ENCODE assay signal across 1 cellular context in genomic region chr6:131966443-131966842, GRCh38.
TF ChIP-seq lines count a peak whose summit lies in the region.

No MANE protein-coding gene starts in this region.

TF ChIP-seq in IMR-90, 13 proteins besides CTCF, POLR2A, EP300 and RAD21:
- TF ChIP-seq ELK1 (IDR thresholded peaks at IDR 0.05; ENCODE audit: borderline replicate concordance, low read depth, low read length) (no peak), FOS (IDR thresholded peaks at IDR 0.05; ENCODE audit: low read depth, low read length) (no peak), MXI1 (IDR thresholded peaks at IDR 0.05; ENCODE audit: borderline replicate concordance, low read depth, low read length) (no peak), NFE2L2 (IDR thresholded peaks at IDR 0.05; ENCODE audit: low read depth, low read length) (no peak), CEBPB (IDR thresholded peaks at IDR 0.05; ENCODE audit: low read depth, low read length) (no peak), MAZ (IDR thresholded peaks at IDR 0.05; ENCODE audit: borderline replicate concordance, low read depth, low read length) (no peak), RCOR1 (IDR thresholded peaks at IDR 0.05; ENCODE audit: insufficient replicate concordance, low read length) (no peak), SMC3 (IDR thresholded peaks at IDR 0.05; ENCODE audit: low read depth, low read length) (no peak), BHLHE40 (IDR thresholded peaks at IDR 0.05; ENCODE audit: low read depth, low read length) (no peak), RFX5 (IDR thresholded peaks at IDR 0.05; ENCODE audit: low read depth, low read length) (no peak), USF2 (IDR thresholded peaks at IDR 0.05; ENCODE audit: low read depth, low read length) (no peak), CHD1 (IDR thresholded peaks at IDR 0.05; ENCODE audit: low read depth, low read length) (no peak), MAFK (IDR thresholded peaks at IDR 0.05; ENCODE audit: low read depth, low read length) (no peak)
